ENCODE assay signal across 25 cellular contexts in the genomic region with DNA sequence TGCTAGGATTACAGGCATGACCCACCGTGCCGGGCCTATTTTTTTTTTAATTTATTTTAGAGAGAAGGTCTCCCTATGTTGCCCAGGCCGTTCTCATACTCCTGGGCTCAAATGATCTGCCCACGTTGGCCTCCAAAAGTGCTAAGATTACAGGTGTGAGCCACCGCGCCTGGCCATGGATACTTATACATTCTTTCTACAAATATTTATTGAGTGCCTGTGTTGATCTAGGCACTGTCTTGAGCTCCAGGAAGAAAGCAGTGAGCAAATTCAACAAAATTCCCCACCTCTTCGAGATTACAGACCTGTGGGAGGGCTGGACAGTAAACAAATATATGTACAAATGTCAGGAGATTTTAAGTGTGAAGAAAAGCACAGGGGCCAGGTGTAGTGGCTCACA. TPM values are rescaled to one million over a fixed set of nuclear protein-coding genes. Genes with fewer than 3 reads are reported as not detected.
"Had no signal": no experiment of that assay in that cellular context is flagged by ENCODE, and none has a peak within 500 bp of the region (broad histone marks: within the 10 kb centered on the region; RNA-seq: fewer than 3 reads in every experiment).

No MANE protein-coding gene starts in this region.

- H3K4me3 ChIP-seq: cardiac muscle cell, psoas muscle, right atrium auricular region, skin epidermis, testis had no signal

- H3K36me3 ChIP-seq: cardiac muscle cell, right atrium auricular region, WERI-Rb-1 had no signal

- H3K27ac ChIP-seq: psoas muscle, right atrium auricular region, skin epidermis, WERI-Rb-1 had no signal

- H3K9me3 ChIP-seq: psoas muscle, right atrium auricular region, testis had no signal

- DNase-seq: activated CD4-positive, alpha-beta T cell treated with anti-CD3 and anti-CD28 coated beads for 1 hour; activated CD4-positive, alpha-beta T cell treated with anti-CD3 and anti-CD28 coated beads, Interleukin-2, amount 50 U/mL, for 1 hour; activated CD8-positive, alpha-beta T cell treated with anti-CD3 and anti-CD28 coated beads, Interleukin-2, amount 10 ng/mL, durations not matched to agents 7 days and 5 days; activated gamma-delta T cell; activated naive CD4-positive, alpha-beta T cell treated with anti-CD3 and anti-CD28 coated beads, Interleukin-2, amount 50 U/mL, for 16 hours; activated naive CD8-positive, alpha-beta T cell treated with anti-CD3 and anti-CD28 coated beads, Interleukin-2, amount 50 U/mL, for 24 hours; cortex of kidney; endodermal cell; hippocampal formation; mesendoderm; naive thymus-derived CD4-positive, alpha-beta T cell; stimulated activated CD4-positive, alpha-beta T cell treated with anti-CD3 and anti-CD28 coated beads, Interleukin-1b, Interleukin-23, amount 100 ng/mL, for 48 hours; stimulated activated naive CD8-positive, alpha-beta T cell treated with anti-CD3 and anti-CD28 coated beads, Interleukin-15, amount 100 ng/mL, for 72 hours; WERI-Rb-1 had no signal

- ATAC-seq: activated CD8-positive, alpha-beta T cell treated with anti-CD3 and anti-CD28 coated beads, Interleukin-2, amount 10 ng/mL, durations not matched to agents 7 days and 5 days; activated naive CD8-positive, alpha-beta T cell treated with anti-CD3 and anti-CD28 coated beads, Interleukin-2, amount 50 U/mL, for 24 hours; naive thymus-derived CD4-positive, alpha-beta T cell; psoas muscle; SK-N-SH treated with all-trans-retinoic acid at 6 μM for 48 hours; stimulated activated naive CD8-positive, alpha-beta T cell treated with anti-CD3 and anti-CD28 coated beads, Interleukin-15, amount 100 ng/mL, for 72 hours had no signal

- H3K27me3 ChIP-seq: cardiac muscle cell, right atrium auricular region, testis had no signal

RNA-seq across cellular contexts. Expression of a gene that starts 51.0 kb away (rescaled TPM):
- total RNA-seq: activated CD8-positive, alpha-beta T cell treated with anti-CD3 and anti-CD28 coated beads, Interleukin-2, amount 10 ng/mL, durations not matched to agents 7 days and 5 days; activated T-helper 1 cell treated with anti-CD3 and anti-CD28 coated beads, Interleukin-12 subunit alpha, Interleukin-12 subunit beta, Interleukin-2, Interleukin-4 antibody, amounts not matched to agents 30 ng/mL and 10 ng/mL and 1 ng/mL, durations not matched to agents 14 hours and 24 hours and 36 hours; cerebellum; fibroblast of lung; naive thymus-derived CD4-positive, alpha-beta T cell; osteocyte; psoas muscle; right atrium auricular region; T-helper 2 cell treated with Interferon-gamma antibody and Interleukin-4, amounts not matched to agents 100 ng/mL and 5 ng/mL, for 36 hours had no signal
- polyA plus RNA-seq: cardiac muscle cell; fibroblast of lung; naive thymus-derived CD4-positive, alpha-beta T cell; psoas muscle had no signal
